ENCODE assay signal across 10 cellular contexts in the genomic region with DNA sequence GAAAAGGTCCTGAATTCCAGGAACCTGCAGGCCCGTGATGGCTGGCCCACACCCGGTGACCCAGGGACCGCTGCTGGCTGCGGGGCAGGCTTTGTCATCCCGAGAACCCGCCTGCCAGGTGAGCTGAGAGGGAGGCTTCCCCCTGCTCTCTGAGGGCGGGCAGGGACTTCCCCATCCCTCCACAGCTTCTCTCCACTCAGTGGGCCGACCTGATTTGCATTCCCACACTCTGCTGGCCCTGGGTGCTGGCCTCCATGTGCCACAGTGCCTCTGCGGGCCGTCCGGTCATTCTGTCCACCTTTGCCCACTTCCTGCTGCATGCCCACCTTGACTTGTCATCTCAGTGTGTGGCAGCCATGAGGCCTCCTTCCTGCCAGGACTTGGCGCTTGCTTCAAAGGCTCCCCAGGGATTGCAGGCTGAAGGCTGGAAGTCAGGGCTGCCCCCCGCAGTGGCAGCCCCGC. TPM values are rescaled to one million over a fixed set of nuclear protein-coding genes. Genes with fewer than 3 reads are reported as not detected.
DNase-seq lines count a peak whose midpoint lies in the region; ATAC-seq, FAIRE-seq and TF ChIP-seq lines count a peak whose summit lies in the region.
"Had no signal": no experiment of that assay in that cellular context is flagged by ENCODE, and none has a peak within 500 bp of the region (broad histone marks: within the 10 kb centered on the region; RNA-seq: fewer than 3 reads in every experiment).

No MANE protein-coding gene starts in this region.

- no peak overlapping the region for H3K4me3 Mint-ChIP-seq in endothelial cell (ENCODE audit: unreplicated experiment)

- H3K4me3 ChIP-seq in H1 (ENCODE audit: extremely low read depth in 1 of 4, insufficient read depth in 2 of 4, low read depth in 3 of 4, low read length in 4 of 4), result no peak overlapping the region

- CTCF ChIA-PET in H1 (lab: Charles Lee; ENCODE audit: partially characterized antibody), result interaction anchor here (1.0 to 1.7 kb wide), 5 partner anchors 9 to 52 kb away, joined by 3 to 4 read pairs (median 3); no protein-coding TSS in a partner anchor

- H3K56ac ChIP-seq in H1 (replicated peaks; ENCODE audit: insufficient read length, low read depth, low read length), result no peak overlapping the region

- H3K4me1 ChIP-seq in H1 (replicated peaks in 1 of 4; ENCODE audit: control insufficient read depth in 3 of 4, insufficient read depth in 4 of 4, low read length in 3 of 4), result peaks cover 0 to 19% (median 13%) of the 10 kb centered on the region in 4 experiments; a peak in 6 of 7 replicates

- TF ChIP-seq RAD21 in H1 (IDR thresholded peaks at IDR 0.05 in 1 of 2, conservative IDR thresholded peaks at IDR 0.05 in 1 of 2; ENCODE audit: low read depth in 2 of 2, low read length in 2 of 2), result no peak

- peak; percentile 84 for DNase-seq in GM10266 (ENCODE audit: extremely low spot score)
- DNase-seq in H1 (ENCODE audit: low read depth in 1 of 2, low spot score in 2 of 2), result peak in 1 of 2 experiments; percentile 63
- DNase-seq in endothelial cell (ENCODE audit: low spot score), result no peak
- no peak for DNase-seq in KBM-7
- DNase-seq in superior temporal gyrus (ENCODE audit: extremely low spot score), result no peak
- DNase-seq in ACHN, result no peak

- H3K4ac ChIP-seq in H1 (replicated peaks; ENCODE audit: insufficient read length, low read depth, low read length), result no peak overlapping the region

- peak overlapping the region in 1 of 2 experiments; percentile 52; a peak in 3 of 4 replicates for H3K4me2 ChIP-seq in H1 (ENCODE audit: insufficient read depth in 1 of 2, low read depth in 2 of 2, low read length in 2 of 2)

- H3K18ac ChIP-seq in H1 (ENCODE audit: extremely low read depth, low read length), result peak overlapping the region; percentile 93

- peaks cover 8% of the 10 kb centered on the region for H3K79me1 ChIP-seq in H1 (ENCODE audit: low read depth, low read length)

- ATAC-seq in GM19372 (IDR thresholded peaks at IDR 0.05; ENCODE audit: low read depth, unreplicated experiment) (peak; percentile 95), HG03095 (IDR thresholded peaks at IDR 0.05; ENCODE audit: unreplicated experiment) (peak; percentile 98)
- ATAC-seq: Panc1 had no signal

- TF ChIP-seq EP300 in H1 (IDR thresholded peaks at IDR 0.05; ENCODE audit: borderline replicate concordance in 1 of 2, low read depth in 2 of 2, low read length in 2 of 2), result no peak

- H3K27me3 ChIP-seq in H1 (replicated peaks in 1 of 4; ENCODE audit: control insufficient read depth in 3 of 4, extremely low read depth in 1 of 4, insufficient read depth in 3 of 4, low read length in 3 of 4), result no peaks in the 10 kb centered on the region; a peak in 3 of 7 replicates

- no peak overlapping the region for H3K27ac ChIP-seq in H1 (ENCODE audit: low read depth, low read length)

- TF ChIP-seq CTCF in GM10266 (IDR thresholded peaks at IDR 0.05; ENCODE audit: control insufficient read depth, insufficient read depth, low read depth, missing control alignments), result no peak
- TF ChIP-seq CTCF in H1 (IDR thresholded peaks at IDR 0.05; ENCODE audit: control extremely low read depth in 1 of 3, insufficient read depth in 1 of 3, low read depth in 1 of 3, low read length in 3 of 3), result no peak
- TF ChIP-seq CTCF in endothelial cell (IDR thresholded peaks at IDR 0.05; ENCODE audit: unreplicated experiment), result no peak

- H2BK20ac ChIP-seq in H1 (ENCODE audit: low read length), result no peak overlapping the region

- no peak for FAIRE-seq in H1 (lab: Jason Lieb, UNC)
- FAIRE-seq: astrocyte had no signal

- peaks cover 33% of the 10 kb centered on the region for H3K36me3 Mint-ChIP-seq in endothelial cell (ENCODE audit: low read depth, unreplicated experiment)

- H2AK5ac ChIP-seq in H1 (ENCODE audit: low read depth, low read length), result no peak overlapping the region

- H3K23ac ChIP-seq in H1 (ENCODE audit: insufficient read length), result no peak overlapping the region

- no peak overlapping the region for H3K14ac ChIP-seq in H1 (ENCODE audit: insufficient read length)

- POLR2A ChIA-PET in H1 (lab: Charles Lee; ENCODE audit: partially characterized antibody), result interaction anchor here (1.2 to 2.2 kb wide), 3 partner anchors 14 to 20 kb away, joined by 3 to 7 read pairs (median 6); no protein-coding TSS in a partner anchor

- peaks cover 56% of the 10 kb centered on the region for H3K4me1 Mint-ChIP-seq in endothelial cell (ENCODE audit: unreplicated experiment)

- no peak for TF ChIP-seq POLR2A in H1 (IDR thresholded peaks at IDR 0.05; ENCODE audit: control extremely low read depth in 1 of 2, low read depth in 2 of 2, low read length in 2 of 2)

- H2BK5ac ChIP-seq in H1 (ENCODE audit: low read depth, low read length), result no peak overlapping the region

- no peaks in the 10 kb centered on the region for H3K23me2 ChIP-seq in H1 (ENCODE audit: low read depth, low read length)

- H3K9ac ChIP-seq in H1 (replicated peaks in 1 of 4; ENCODE audit: extremely low read depth in 1 of 4, low read depth in 3 of 4, low read length in 3 of 4), result no peak overlapping the region

- H3K79me2 ChIP-seq in H1 (ENCODE audit: control insufficient read depth in 1 of 2, insufficient read depth in 2 of 2, low read length in 2 of 2), result no peaks in the 10 kb centered on the region

- H4K8ac ChIP-seq in H1 (ENCODE audit: extremely low read depth, insufficient read depth, low read length), result no peak overlapping the region

- peak overlapping the region; percentile 50; the same call in 1 of the 2 replicates for H2BK12ac ChIP-seq in H1 (ENCODE audit: low read depth, low read length)

- no peaks in the 10 kb centered on the region for H3K9me3 Mint-ChIP-seq in endothelial cell (ENCODE audit: unreplicated experiment)

- H3K9me3 ChIP-seq in H1 (ENCODE audit: insufficient read depth in 2 of 2, low read depth in 1 of 2, low read length in 1 of 2), result no peaks in the 10 kb centered on the region

- H4K91ac ChIP-seq in H1 (replicated peaks; ENCODE audit: insufficient read length, low read length), result no peak overlapping the region

- H3K27ac Mint-ChIP-seq in endothelial cell (ENCODE audit: unreplicated experiment), result no peak overlapping the region

- WGBS in H1 (ENCODE audit: extremely low coverage in 1 of 2, insufficient coverage in 1 of 2, insufficient read length in 1 of 2, insufficient replicate concordance in 2 of 2, low coverage in 1 of 2, low lambda C conversion rate in 2 of 2, missing lambda C conversion rate in 1 of 2), 2 experiments, result 42% methylated on average over 14 of the region's 14 CpGs; no CpG with 5 or more reads in 1 of the 2 experiments

- H3K36me3 ChIP-seq in H1 (ENCODE audit: control insufficient read depth in 2 of 4, insufficient read depth in 4 of 4, low read length in 3 of 4), result no peaks in the 10 kb centered on the region

- peaks cover 18% of the 10 kb centered on the region for H3K27me3 Mint-ChIP-seq in endothelial cell (ENCODE audit: unreplicated experiment)

- H2AFZ ChIP-seq in H1 (ENCODE audit: low read length), result no peak overlapping the region

- H2BK120ac ChIP-seq in H1 (replicated peaks; ENCODE audit: low read depth, low read length), result no peak overlapping the region

- H2BK15ac ChIP-seq in H1 (ENCODE audit: low read length), result no peak overlapping the region

- in situ Hi-C loops in KBM-7 (cut with MboI; ENCODE audit: low pct_unique_long_range_greater_than_20kb, low sequenced_read_pairs) (no loop called here), ACHN (cut with HindIII; ENCODE audit: low pct_ligation_motif_present, low pct_unique_long_range_greater_than_20kb, low sequenced_read_pairs) (no loop called here)

- H4K20me1 ChIP-seq in H1 (replicated peaks in 1 of 2; ENCODE audit: control insufficient read depth in 1 of 2, insufficient read depth in 2 of 2, low read length in 2 of 2), result peaks cover 0 to 5% of the 10 kb centered on the region in 2 experiments

- no peak overlapping the region for H4K5ac ChIP-seq in H1 (ENCODE audit: insufficient read length, low read depth, low read length)

TF ChIP-seq in H1, 55 proteins besides CTCF, POLR2A, EP300 and RAD21:
- TF ChIP-seq CTBP2 (IDR thresholded peaks at IDR 0.05; ENCODE audit: borderline replicate concordance, insufficient read depth, insufficient read length, low read length) (peak; percentile 63), SIN3A (conservative IDR thresholded peaks at IDR 0.05 in 1 of 2, IDR thresholded peaks at IDR 0.05 in 1 of 2; ENCODE audit: low read depth in 1 of 2, low read length in 2 of 2) (0 out of 4 replicates have a peak, but pooled peaks of 1 of the 2 experiments have one; percentile 33), TEAD4 (IDR thresholded peaks at IDR 0.05; ENCODE audit: low read depth, low read length) (0 out of 2 replicates have a peak, but pooled peaks have one; percentile 1), SP2 (IDR thresholded peaks at IDR 0.05; ENCODE audit: low read length) (no peak), HDAC6 (IDR thresholded peaks at IDR 0.05; ENCODE audit: low read depth, low read length) (no peak)
- TF ChIP-seq, protein P1, sequence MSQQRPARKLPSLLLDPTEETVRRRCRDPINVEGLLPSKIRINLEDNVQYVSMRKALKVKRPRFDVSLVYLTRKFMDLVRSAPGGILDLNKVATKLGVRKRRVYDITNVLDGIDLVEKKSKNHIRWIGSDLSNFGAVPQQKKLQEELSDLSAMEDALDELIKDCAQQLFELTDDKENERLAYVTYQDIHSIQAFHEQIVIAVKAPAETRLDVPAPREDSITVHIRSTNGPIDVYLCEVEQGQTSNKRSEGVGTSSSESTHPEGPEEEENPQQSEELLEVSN (IDR thresholded peaks at IDR 0.05), result no peak
- TF ChIP-seq, protein P2, sequence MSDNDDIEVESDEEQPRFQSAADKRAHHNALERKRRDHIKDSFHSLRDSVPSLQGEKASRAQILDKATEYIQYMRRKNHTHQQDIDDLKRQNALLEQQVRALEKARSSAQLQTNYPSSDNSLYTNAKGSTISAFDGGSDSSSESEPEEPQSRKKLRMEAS (IDR thresholded peaks at IDR 0.05), result peak; percentile 54; the same call in 1 of the 2 replicates

RNA-seq across cellular contexts. Expression of a gene that starts 35.3 kb away (rescaled TPM):
- 31.8 and 32.8 TPM in 2 replicates for total RNA-seq in H1 (2021; fragmentation: NEBNext Ultra II Directional; extraction: Animal tissue kit (Norgen Biotek cat#: 25700))
- polyA plus RNA-seq in H1 (2011; rRNA removed), result 13.3 and 23.2 TPM in 2 replicates
- polyA plus RNA-seq in H1 (2011; cell fraction: cytosol; rRNA removed), result 20.2 TPM
- polyA plus RNA-seq in H1 (2011; cell fraction: nucleus; rRNA removed), result 40.0 TPM
- 16.7 to 24.5 TPM (median 21.7 TPM) in 4 replicates for polyA plus RNA-seq in H1 (2012, experiment 1 of 2)
- polyA plus RNA-seq in H1 (2012, experiment 2 of 2), result 17.2 TPM
- 14.7 TPM for polyA plus RNA-seq in H1 (2013, experiment 1 of 2)
- polyA plus RNA-seq in H1 (2013, experiment 2 of 2), result 15.6 TPM
- polyA minus RNA-seq in H1 (2011; rRNA and poly(A)+ RNA removed), result 15.4 and 21.3 TPM in 2 replicates
- polyA minus RNA-seq in H1 (2011; cell fraction: cytosol; rRNA and poly(A)+ RNA removed), result 16.5 TPM
- polyA minus RNA-seq in H1 (2011; cell fraction: nucleus; rRNA and poly(A)+ RNA removed), result 13.8 TPM
- total RNA-seq in endothelial cell (ENCODE audit: unreplicated experiment), result 166 TPM
